In the genomic region with DNA sequence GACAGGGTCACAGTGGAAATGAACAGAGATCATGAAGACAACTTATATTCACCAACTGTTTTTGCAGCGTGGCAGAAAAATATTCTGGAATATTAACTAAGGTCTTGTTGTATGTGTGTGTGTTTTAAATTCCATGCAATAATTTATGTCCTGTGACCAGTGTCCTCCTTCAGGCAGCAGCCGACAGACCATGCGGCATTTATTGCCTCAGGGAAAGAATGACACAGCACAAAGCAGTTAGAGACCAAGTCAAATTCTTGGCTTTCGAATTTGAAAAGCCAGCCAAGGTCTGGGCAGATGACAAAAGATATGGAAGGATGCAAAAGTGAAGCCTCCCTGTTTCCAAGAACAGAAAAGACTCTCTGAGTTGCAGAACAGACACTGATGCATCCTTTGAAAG, we compare ENCODE assay signal across 15 cellular contexts.
DNase-seq lines count a peak whose midpoint lies in the region; ATAC-seq and TF ChIP-seq lines count a peak whose summit lies in the region.
"Had no signal": no experiment of that assay in that cellular context is flagged by ENCODE, and none has a peak within 500 bp of the region (broad histone marks: within the 10 kb centered on the region; RNA-seq: fewer than 3 reads in every experiment).

No MANE protein-coding gene starts in this region.

- no peak overlapping the region for H3K9ac ChIP-seq in IMR-90 (ENCODE audit: low read depth, low read length)

- TF ChIP-seq RAD21 in IMR-90 (IDR thresholded peaks at IDR 0.05; ENCODE audit: low read length) = no peak

- no peak overlapping the region for H3K4ac ChIP-seq in IMR-90 (ENCODE audit: low read depth, low read length)

- no peak overlapping the region for H3K56ac ChIP-seq in IMR-90 (ENCODE audit: extremely low read depth, insufficient read depth, low read length)

- intact Hi-C loops in IMR-90 (cut with micrococcal nuclease) = no loop called here

- H4K5ac ChIP-seq in IMR-90 (ENCODE audit: low read depth, low read length) = no peak overlapping the region

- H3K4me1 ChIP-seq in IMR-90 (ENCODE audit: control insufficient read depth, insufficient read depth, low read length) = no peaks in the 10 kb centered on the region

- no peak overlapping the region for H3K14ac ChIP-seq in IMR-90 (replicated peaks; ENCODE audit: low read depth, low read length)

- peaks cover 5% of the 10 kb centered on the region for H3K36me3 ChIP-seq in IMR-90 (ENCODE audit: control insufficient read depth, insufficient read depth, low read length)

- dilution Hi-C loops in IMR-90 (cut with HindIII; ENCODE audit: low sequenced_read_pairs, unreplicated experiment) = no loop called here

- H3K36me3 Mint-ChIP-seq in nephron progenitor cell (ENCODE audit: low read depth) = peaks cover 52% of the 10 kb centered on the region

- H3K9me3 ChIP-seq in IMR-90 (ENCODE audit: control insufficient read depth, insufficient read depth, low read length) = peaks cover 7% of the 10 kb centered on the region

- H2BK5ac ChIP-seq in IMR-90 (ENCODE audit: low read depth, low read length, poor library complexity, severe bottlenecking) = no peak overlapping the region

- H3K9me1 ChIP-seq in IMR-90 (ENCODE audit: insufficient read depth, low read length) = 0 out of 2 replicates have a peak, but pooled peaks cover 4% of the 10 kb centered on the region

- peak overlapping the region; percentile 28 for H3K4me3 Mint-ChIP-seq in nephron progenitor cell
- H3K4me3 Mint-ChIP-seq: naive thymus-derived CD4-positive, alpha-beta T cell; T-cell had no signal

- H3K4me3 ChIP-seq in IMR-90 (ENCODE audit: insufficient read depth, low read depth, low read length) = no peak overlapping the region

- in situ Hi-C loops in IMR-90 (cut with MboI; ENCODE audit: low sequenced_read_pairs) = no loop called here

- DNase-seq in EH (ENCODE audit: low read depth) (peak; percentile 89), IMR-90 (peak; percentile 5), fibroblast of gingiva (ENCODE audit: low read depth) (peak; percentile 68), nephron progenitor cell (no peak)
- DNase-seq: activated T-cell treated with anti-CD3 and anti-CD28 coated beads, Interleukin-2, amount 50 U/mL, for 48 hours; C1 segment of cervical spinal cord; cortex of kidney; DND-41; naive thymus-derived CD4-positive, alpha-beta T cell; stimulated activated naive CD8-positive, alpha-beta T cell treated with anti-CD3 and anti-CD28 coated beads, Interleukin-15, Interleukin-2, amounts not matched to agents 100 U/mL and 50 U/mL, for 24 hours; T-cell had no signal

- H2BK20ac ChIP-seq in IMR-90 (ENCODE audit: low read depth, low read length) = no peak overlapping the region

- BruUV-seq in IMR-90 (replicated peaks; lab: Mats Ljungman, UMichigan) = no TSS peak

- H3K18ac ChIP-seq in IMR-90 (ENCODE audit: low read depth, low read length) = no peak overlapping the region

- POLR2A ChIA-PET in IMR-90 (lab: Charles Lee; ENCODE audit: unreplicated experiment) = no interaction called here

- H3K9me3 Mint-ChIP-seq in nephron progenitor cell = peaks cover 48% of the 10 kb centered on the region

- ATAC-seq in IMR-90 (ENCODE audit: low read depth) (peak; percentile 40; the same call in 1 of the 2 replicates), GM21529 (IDR thresholded peaks at IDR 0.05; ENCODE audit: unreplicated experiment) (no peak), HG03378 (IDR thresholded peaks at IDR 0.05; ENCODE audit: unreplicated experiment) (no peak), HG03196 (IDR thresholded peaks at IDR 0.05; ENCODE audit: unreplicated experiment) (no peak), HG03045 (IDR thresholded peaks at IDR 0.05; ENCODE audit: unreplicated experiment) (no peak)
- ATAC-seq: naive thymus-derived CD4-positive, alpha-beta T cell; stimulated activated naive CD8-positive, alpha-beta T cell treated with anti-CD3 and anti-CD28 coated beads, Interleukin-15, Interleukin-2, amounts not matched to agents 100 U/mL and 50 U/mL, for 24 hours; T-cell had no signal

- TF ChIP-seq CTCF in IMR-90 (conservative IDR thresholded peaks at IDR 0.05; ENCODE audit: low read depth, low read length) = no peak
- TF ChIP-seq CTCF in nephron progenitor cell (IDR thresholded peaks at IDR 0.05) = no peak

- no peak overlapping the region for H4K8ac ChIP-seq in IMR-90 (ENCODE audit: low read depth in 2 of 2, low read length in 2 of 2)

- H3K4me2 ChIP-seq in IMR-90 (ENCODE audit: low read depth, low read length) = no peak overlapping the region

- peaks cover 10% of the 10 kb centered on the region for H3K27me3 Mint-ChIP-seq in nephron progenitor cell (ENCODE audit: low read depth, poor library complexity)
- H3K27me3 Mint-ChIP-seq: naive thymus-derived CD4-positive, alpha-beta T cell; T-cell had no signal

- no peak overlapping the region for H2BK15ac ChIP-seq in IMR-90 (ENCODE audit: low read depth, low read length)

- TF ChIP-seq POLR2A in IMR-90 (IDR thresholded peaks at IDR 0.05; ENCODE audit: low read depth, low read length) = no peak

- H2BK120ac ChIP-seq in IMR-90 (ENCODE audit: low read depth, low read length) = no peak overlapping the region

- H3K27ac ChIP-seq in IMR-90 (ENCODE audit: insufficient read depth, low read length) = no peak overlapping the region

- H4K91ac ChIP-seq in IMR-90 (ENCODE audit: insufficient read depth, low read depth, low read length) = no peak overlapping the region

- H2AK9ac ChIP-seq in IMR-90 (replicated peaks; ENCODE audit: low read depth, low read length, poor library complexity) = no peak overlapping the region

- H2AFZ ChIP-seq in IMR-90 (replicated peaks; ENCODE audit: low read length, poor library complexity) = no peak overlapping the region

- H3K4me1 Mint-ChIP-seq in nephron progenitor cell = peaks cover 47% of the 10 kb centered on the region

- H3K27ac Mint-ChIP-seq in nephron progenitor cell = no peak overlapping the region
- H3K27ac Mint-ChIP-seq: naive thymus-derived CD4-positive, alpha-beta T cell; T-cell had no signal

- no peaks in the 10 kb centered on the region for H3K27me3 ChIP-seq in IMR-90 (ENCODE audit: control insufficient read depth, insufficient read depth, low read length)

- H2AK5ac ChIP-seq in IMR-90 (ENCODE audit: low read depth, low read length) = no peak overlapping the region

- no peaks in the 10 kb centered on the region for H4K20me1 ChIP-seq in IMR-90 (ENCODE audit: insufficient read depth, low read length)

- no peak overlapping the region for H3K23ac ChIP-seq in IMR-90 (ENCODE audit: low read depth, low read length)

- 40% methylated on average over 2 of the region's 4 CpGs; no CpG with 5 or more reads in 1 of the 2 experiments for WGBS in IMR-90 (ENCODE audit: extremely low coverage in 2 of 2, insufficient read length in 1 of 2), 2 experiments

- CTCF ChIA-PET in IMR-90 (lab: Yijun Ruan, JAX) = no interaction called here

- H3K79me1 ChIP-seq in IMR-90 (ENCODE audit: low read depth in 1 of 2, low read length in 2 of 2) = no peaks in the 10 kb centered on the region

TF ChIP-seq in IMR-90, 13 proteins besides CTCF, POLR2A, EP300 and RAD21:
- TF ChIP-seq RFX5 (IDR thresholded peaks at IDR 0.05; ENCODE audit: low read depth, low read length) = no peak
- peak; percentile 63; the same call in 1 of the 2 replicates for TF ChIP-seq NFE2L2 (IDR thresholded peaks at IDR 0.05; ENCODE audit: low read depth, low read length)
